In genomic region chr2:949384-949893, GRCh38 we compare ENCODE assay signal across 10 cellular contexts. TPM values are rescaled to one million over a fixed set of nuclear protein-coding genes. Genes with fewer than 3 reads are reported as not detected.
DNase-seq lines count a peak whose midpoint lies in the region; ATAC-seq and TF ChIP-seq lines count a peak whose summit lies in the region.
"Had no signal": no experiment of that assay in that cellular context is flagged by ENCODE, and none has a peak within 500 bp of the region (broad histone marks: within the 10 kb centered on the region; RNA-seq: fewer than 3 reads in every experiment).

No MANE protein-coding gene starts in this region.

- no peak for DNase-seq in cardiac muscle cell (ENCODE audit: low read depth in 1 of 2, low spot score in 1 of 2)
- DNase-seq in Right ventricle myocardium inferior (ENCODE audit: missing footprints), result no peak
- no peak for DNase-seq in adipocyte (ENCODE audit: low read depth)
- DNase-seq in mesenchymal stem cell, result no peak
- DNase-seq in type B pancreatic cell (ENCODE audit: extremely low spot score, unreplicated experiment), result no peak
- no peak for DNase-seq in stimulated activated naive CD4-positive, alpha-beta T cell (lab: John Stamatoyannopoulos, UW)
- DNase-seq in Caco-2, result no peak

- no peaks in the 10 kb centered on the region for H3K36me3 Mint-ChIP-seq in type B pancreatic cell
- H3K36me3 Mint-ChIP-seq in Caco-2 (ENCODE audit: insufficient read depth, unreplicated experiment), result no peaks in the 10 kb centered on the region

- H3K4me3 Mint-ChIP-seq in type B pancreatic cell (peak overlapping the region; percentile 79), Caco-2 (ENCODE audit: unreplicated experiment) (no peak overlapping the region)

- H3K27me3 Mint-ChIP-seq in type B pancreatic cell, result peaks cover 79% of the 10 kb centered on the region
- no peaks in the 10 kb centered on the region for H3K27me3 Mint-ChIP-seq in Caco-2 (ENCODE audit: insufficient read depth, unreplicated experiment)

- no TSS peak for BruUV-seq in Caco-2 (replicated peaks; lab: Mats Ljungman, UMichigan)

- H3K18ac ChIP-seq in mesenchymal stem cell (ENCODE audit: low read depth in 1 of 2, low read length in 2 of 2), result no peak overlapping the region

- POLR2A ChIA-PET in Caco-2 (lab: Charles Lee), result no interaction called here

- no peak overlapping the region for H4K91ac ChIP-seq in mesenchymal stem cell (ENCODE audit: low read length)

- peak overlapping the region; percentile 66 for H3K4me3 ChIP-seq in cardiac muscle cell
- peak overlapping the region; percentile 42 for H3K4me3 ChIP-seq in adipocyte (ENCODE audit: low read length)
- peak overlapping the region; percentile 40 to 69 for H3K4me3 ChIP-seq in mesenchymal stem cell (ENCODE audit: insufficient read depth in 1 of 2, low read depth in 1 of 2, low read length in 2 of 2)
- H3K4me3 ChIP-seq in Caco-2 (ENCODE audit: low read depth, low read length), result no peak overlapping the region

- no peaks in the 10 kb centered on the region for H3K9me3 Mint-ChIP-seq in type B pancreatic cell
- peaks cover 9% of the 10 kb centered on the region for H3K9me3 Mint-ChIP-seq in Caco-2 (ENCODE audit: unreplicated experiment)

- H3K9me3 ChIP-seq in cardiac muscle cell (ENCODE audit: low read depth), result no peaks in the 10 kb centered on the region
- H3K9me3 ChIP-seq in adipocyte (ENCODE audit: control insufficient read depth, low read length), result peaks cover 7% of the 10 kb centered on the region
- peaks cover 8% of the 10 kb centered on the region for H3K9me3 ChIP-seq in mesenchymal stem cell (ENCODE audit: control insufficient read depth, low read length)
- H3K9me3 ChIP-seq in Caco-2, result no peaks in the 10 kb centered on the region; the same call in 1 of the 2 replicates

- no peak overlapping the region for H2AFZ ChIP-seq in mesenchymal stem cell (ENCODE audit: low read depth, low read length)

- no peak for TF ChIP-seq CTCF in cardiac muscle cell (IDR thresholded peaks at IDR 0.05; ENCODE audit: low read depth, low read length)
- no peak for TF ChIP-seq CTCF in type B pancreatic cell (conservative IDR thresholded peaks at IDR 0.05)
- TF ChIP-seq CTCF in Caco-2 (IDR thresholded peaks at IDR 0.05; ENCODE audit: insufficient read depth in 1 of 2, low read depth in 1 of 2, low read length in 1 of 2, severe bottlenecking in 1 of 2, unreplicated experiment in 1 of 2), result no peak

- H3K27ac ChIP-seq in cardiac muscle cell (no peak overlapping the region), mesenchymal stem cell (ENCODE audit: low read length, poor library complexity, severe bottlenecking) (no peak overlapping the region)

- no peak overlapping the region for H2BK12ac ChIP-seq in mesenchymal stem cell (ENCODE audit: low read length in 2 of 2)

- H3K27ac Mint-ChIP-seq in type B pancreatic cell (peak overlapping the region; percentile 15), Caco-2 (ENCODE audit: unreplicated experiment) (no peak overlapping the region)
- H3K27ac Mint-ChIP-seq: activated naive CD4-positive, alpha-beta T cell treated with anti-CD3 and anti-CD28 coated beads, Interleukin-2, amount 50 U/mL, for 72 hours had no signal

- intact Hi-C loops in Right ventricle myocardium inferior (cut with DNase I), result no loop called here
- intact Hi-C loops in Caco-2 (cut with micrococcal nuclease; ENCODE audit: unreplicated experiment), result no loop called here

- no peak overlapping the region for H2AK5ac ChIP-seq in mesenchymal stem cell (ENCODE audit: low read length, severe bottlenecking)

- 5% methylated on average over 15 of the region's 20 CpGs for WGBS in mesenchymal stem cell

- H3K9ac ChIP-seq in adipocyte (ENCODE audit: low read length), result no peak overlapping the region
- H3K9ac ChIP-seq in mesenchymal stem cell (ENCODE audit: low read length), result peak overlapping the region; percentile 32

- CTCF ChIA-PET in Caco-2 (lab: Charles Lee), result no interaction called here

- H2BK120ac ChIP-seq in mesenchymal stem cell (ENCODE audit: low read depth, low read length), result no peak overlapping the region

- peaks cover 87% of the 10 kb centered on the region for H3K27me3 ChIP-seq in cardiac muscle cell
- peaks cover 59% of the 10 kb centered on the region for H3K27me3 ChIP-seq in adipocyte (replicated peaks; ENCODE audit: control insufficient read depth, insufficient read depth, low read length)
- H3K27me3 ChIP-seq in mesenchymal stem cell (ENCODE audit: control insufficient read depth in 1 of 2, insufficient read depth in 1 of 2, low read length in 2 of 2), result peaks cover 13 to 78% of the 10 kb centered on the region in 2 experiments
- H3K27me3 ChIP-seq in Caco-2 (replicated peaks; ENCODE audit: control insufficient read depth, insufficient read depth, low read length), result no peaks in the 10 kb centered on the region

- no peak overlapping the region for H4K8ac ChIP-seq in mesenchymal stem cell (ENCODE audit: low read length)

- H2BK5ac ChIP-seq in mesenchymal stem cell (ENCODE audit: low read depth, low read length, poor library complexity, severe bottlenecking), result no peak overlapping the region

- H3K36me3 ChIP-seq in cardiac muscle cell (no peaks in the 10 kb centered on the region), adipocyte (ENCODE audit: control insufficient read depth, insufficient read depth, low read length, severe bottlenecking) (no peaks in the 10 kb centered on the region), mesenchymal stem cell (ENCODE audit: control insufficient read depth in 1 of 2, insufficient read depth in 2 of 2, low read depth in 1 of 2, low read length in 2 of 2) (no peaks in the 10 kb centered on the region), Caco-2 (ENCODE audit: control insufficient read depth, insufficient read depth, low read length) (no peaks in the 10 kb centered on the region)

- ATAC-seq in Right ventricle myocardium inferior, result no peak
- no peak for ATAC-seq in GM19467 (IDR thresholded peaks at IDR 0.05; ENCODE audit: unreplicated experiment)

- H3K4me1 ChIP-seq in cardiac muscle cell (ENCODE audit: low read depth), result no peaks in the 10 kb centered on the region
- no peaks in the 10 kb centered on the region for H3K4me1 ChIP-seq in adipocyte (ENCODE audit: control insufficient read depth, insufficient read depth, low read length)
- H3K4me1 ChIP-seq in mesenchymal stem cell (ENCODE audit: control insufficient read depth, insufficient read depth, low read depth, low read length), result peaks cover 13% of the 10 kb centered on the region
- H3K4me1 ChIP-seq in Caco-2, result peaks cover 6% of the 10 kb centered on the region; the same call in 1 of the 2 replicates

- H3K79me1 ChIP-seq in mesenchymal stem cell (replicated peaks; ENCODE audit: low read length, poor library complexity, severe bottlenecking), result no peaks in the 10 kb centered on the region

- H3K4ac ChIP-seq in mesenchymal stem cell (ENCODE audit: low read depth in 1 of 2, low read length in 2 of 2), result no peak overlapping the region

- no peak overlapping the region for H2BK15ac ChIP-seq in mesenchymal stem cell (ENCODE audit: low read depth, poor library complexity, severe bottlenecking)

- H3K4me1 Mint-ChIP-seq in type B pancreatic cell (ENCODE audit: unreplicated experiment) (peaks cover 5% of the 10 kb centered on the region), Caco-2 (ENCODE audit: low read depth, unreplicated experiment) (no peaks in the 10 kb centered on the region)

- no peak overlapping the region for H3K23ac ChIP-seq in mesenchymal stem cell (ENCODE audit: low read length in 2 of 2)

- no peak overlapping the region for H3K14ac ChIP-seq in mesenchymal stem cell (ENCODE audit: low read length in 2 of 2)

- H3K4me2 ChIP-seq in mesenchymal stem cell (ENCODE audit: low read length, poor library complexity, severe bottlenecking), result peak overlapping the region; percentile 63

RNA-seq across cellular contexts. Expression of gene SNTG2, which starts 1.2 kb away (rescaled TPM):
- total RNA-seq in cardiac muscle cell (0.56 and 0.66 TPM in 2 replicates), Right ventricle myocardium inferior (2.4 TPM), type B pancreatic cell (ENCODE audit: low replicate concordance) (0.45 and 1.1 TPM in 2 replicates), Caco-2 (2022) (not detected in 2 replicates)
- 1.0 and 1.4 TPM in 2 replicates for polyA plus RNA-seq in cardiac muscle cell
- polyA plus RNA-seq in mesenchymal stem cell (2013, experiment 1 of 2), result 0.15 TPM
- polyA plus RNA-seq in mesenchymal stem cell (2013, experiment 2 of 2), result 0.08 TPM
- total RNA-seq: myocyte had no signal
